In genomic region chr9:125407974-125408900, GRCh38 we compare ENCODE assay signal across 1 cellular context.
A peak's percentile ranks its signal among the peaks of the same experiment; 100 is the strongest.
TF ChIP-seq lines count a peak whose summit lies in the region.

No MANE protein-coding gene starts in this region.

TF ChIP-seq in HEK293, 187 proteins besides CTCF, POLR2A, EP300 and RAD21 (continued from another document):
- TF ChIP-seq PRDM10 (tag by site-specific recombination; IDR thresholded peaks at IDR 0.05) (peak; percentile 63; the same call in 1 of the 2 replicates), PATZ1 (tag by site-specific recombination; IDR thresholded peaks at IDR 0.05) (peak; percentile 81), KLF17 (tag by site-specific recombination; IDR thresholded peaks at IDR 0.05) (peak; percentile 53), ZNF501 (tag by site-specific recombination; IDR thresholded peaks at IDR 0.05) (peak; percentile 51; the same call in 1 of the 2 replicates), GLIS1 (tag by site-specific recombination; IDR thresholded peaks at IDR 0.05) (peak; percentile 60), ZNF777 (tag by site-specific recombination; IDR thresholded peaks at IDR 0.05; ENCODE audit: borderline replicate concordance) (peak; percentile 43; the same call in 1 of the 2 replicates), ZSCAN23 (tag by site-specific recombination; IDR thresholded peaks at IDR 0.05) (no peak), KLF16 (tag by site-specific recombination; IDR thresholded peaks at IDR 0.05) (peak; percentile 51; the same call in 1 of the 2 replicates), ZNF341 (tag by site-specific recombination; IDR thresholded peaks at IDR 0.05; ENCODE audit: low read depth) (peak; percentile 2; the same call in 1 of the 2 replicates), ZBTB10 (tag by site-specific recombination; IDR thresholded peaks at IDR 0.05) (peak; percentile 78; the same call in 1 of the 2 replicates), ZBTB7A (tag by site-specific recombination; IDR thresholded peaks at IDR 0.05; ENCODE audit: low read depth) (peak; percentile 58; the same call in 1 of the 2 replicates), ZEB2 (tag by site-specific recombination; IDR thresholded peaks at IDR 0.05) (peak; percentile 90), ZNF18 (tag by site-specific recombination; IDR thresholded peaks at IDR 0.05) (peak; percentile 88), OSR2 (tag by site-specific recombination; IDR thresholded peaks at IDR 0.05) (no peak), ZNF629 (tag by site-specific recombination; IDR thresholded peaks at IDR 0.05) (0 out of 2 replicates have a peak, but pooled peaks have one; percentile 27), ZBTB6 (tag by site-specific recombination; IDR thresholded peaks at IDR 0.05) (peak; percentile 35; the same call in 1 of the 2 replicates), ZNF560 (tag by site-specific recombination; IDR thresholded peaks at IDR 0.05; ENCODE audit: borderline replicate concordance) (no peak), ZNF639 (tag by site-specific recombination; IDR thresholded peaks at IDR 0.05) (no peak), KLF8 (tag by site-specific recombination; IDR thresholded peaks at IDR 0.05) (peak; percentile 30; the same call in 1 of the 2 replicates), KLF7 (tag by site-specific recombination; IDR thresholded peaks at IDR 0.05; ENCODE audit: borderline replicate concordance) (0 out of 2 replicates have a peak, but pooled peaks have one; percentile 34)
